In genomic region chr20:1103751-1104150, GRCh38 we compare ENCODE assay signal across 35 cellular contexts.
"Had no signal": no experiment of that assay in that cellular context is flagged by ENCODE, and none has a peak within 500 bp of the region (broad histone marks: within the 10 kb centered on the region; RNA-seq: fewer than 3 reads in every experiment).

No MANE protein-coding gene starts in this region.

- H3K36me3 ChIP-seq: MG63 had no signal

- H3K27me3 ChIP-seq: MG63 had no signal

- H3K4me3 ChIP-seq: MG63 had no signal

- H3K9me3 ChIP-seq: MG63 had no signal

- DNase-seq: Karpas-422, Kasumi-1, MG63, MM.1S, MV-4-11, NCI-H1048, NCI-H1092, NCI-H1092 treated with DMSO at 0.1 percent for 48 hours, NCI-H1105, NCI-H1105 treated with DMSO at 0.1 percent for 48 hours, NCI-H1417, NCI-H1417 treated with DMSO at 0.1 percent for 48 hours, NCI-H1436, NCI-H1436 treated with DMSO at 0.1 percent for 48 hours, NCI-H146, NCI-H1694, NCI-H1694 treated with DMSO at 0.1 percent for 48 hours, NCI-H187, NCI-H187 treated with DMSO at 0.1 percent for 48 hours, NCI-H1930, NCI-H2029, NCI-H2029 treated with DMSO at 0.1 percent for 48 hours, NCI-H2081, NCI-H2081 treated with DMSO at 0.1 percent for 48 hours, NCI-H2107, NCI-H2171, NCI-H2171 treated with DMSO at 0.1 percent for 48 hours, NCI-H2227 treated with DMSO at 0.1 percent for 48 hours, NCI-H226, NCI-H345, NCI-H446, NCI-H446 treated with DMSO at 0.1 percent for 48 hours, NCI-H510A, NCI-H510A treated with DMSO at 0.1 percent for 48 hours, NCI-H524 had no signal
